In genomic region chr9:227882-228281, GRCh38 we compare ENCODE assay signal across 1 cellular context.
TF ChIP-seq lines count a peak whose summit lies in the region.

No MANE protein-coding gene starts in this region.

TF ChIP-seq in K562, 482 proteins besides CTCF, POLR2A, EP300 and RAD21:
- peak; percentile 15; the same call in 1 of the 2 replicates for TF ChIP-seq SPI1 (IDR thresholded peaks at IDR 0.05; ENCODE audit: borderline replicate concordance, low read depth, low read length)
- no peak for TF ChIP-seq ZNF324 (CRISPR knock-in tag; IDR thresholded peaks at IDR 0.05)
- TF ChIP-seq ZNF316 (IDR thresholded peaks at IDR 0.05) = peak; percentile 12; the same call in 1 of the 2 replicates
